Comparison of ENCODE assay signal across 9 cellular contexts in the genomic region with DNA sequence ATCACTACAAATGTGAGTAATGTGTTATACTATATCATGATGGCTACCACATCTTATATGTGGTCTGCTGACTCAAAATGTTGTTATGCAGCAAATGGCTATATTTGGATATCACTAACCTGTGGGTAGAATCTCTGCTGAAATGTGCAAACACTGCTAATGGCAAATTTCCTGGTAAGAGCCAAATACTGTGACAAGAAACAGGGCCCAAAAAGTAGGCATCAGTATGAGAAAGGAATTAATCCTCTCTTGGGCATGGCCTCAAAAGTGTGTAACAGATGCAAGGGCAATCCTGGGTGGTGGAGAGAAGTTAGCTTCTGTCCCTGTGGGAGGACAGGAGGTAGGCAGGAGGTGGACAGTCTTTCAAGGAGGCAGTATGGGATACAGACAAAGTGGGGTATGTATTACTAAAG. TPM values are rescaled to one million over a fixed set of nuclear protein-coding genes. Genes with fewer than 3 reads are reported as not detected.
DNase-seq lines count a peak whose midpoint lies in the region; ATAC-seq and TF ChIP-seq lines count a peak whose summit lies in the region.
"Had no signal": no experiment of that assay in that cellular context is flagged by ENCODE, and none has a peak within 500 bp of the region (broad histone marks: within the 10 kb centered on the region; RNA-seq: fewer than 3 reads in every experiment).

No MANE protein-coding gene starts in this region.

- peak overlapping the region; percentile 81 for H3K27ac ChIP-seq in PC-3 (ENCODE audit: low read length)
- no peak overlapping the region for H3K27ac ChIP-seq in aorta (ENCODE audit: low read depth in 1 of 2, low read length in 2 of 2)

- peaks cover 37% of the 10 kb centered on the region for H3K4me1 ChIP-seq in PC-3 (ENCODE audit: insufficient read depth, low read length)
- no peaks in the 10 kb centered on the region for H3K4me1 ChIP-seq in aorta (ENCODE audit: control insufficient read depth in 1 of 2, insufficient read depth in 2 of 2, low read length in 2 of 2)

- peaks cover 14% of the 10 kb centered on the region; the same call in 1 of the 2 replicates for H4K20me1 ChIP-seq in PC-3 (ENCODE audit: low read length)

- H3K36me3 Mint-ChIP-seq in immature natural killer cell = peaks cover 0 to 6% (median 2%) of the 10 kb centered on the region in 3 donors

- H3K79me2 ChIP-seq in PC-3 (ENCODE audit: low read length) = peaks cover 78% of the 10 kb centered on the region

- H3K27ac Mint-ChIP-seq in immature natural killer cell = peak overlapping the region in 5 of 6 donors; percentile 3 to 87 (median 45)

- H3K36me3 ChIP-seq in PC-3 (ENCODE audit: low read depth, low read length) (peaks cover 2% of the 10 kb centered on the region; the same call in 1 of the 2 replicates), aorta (ENCODE audit: control insufficient read depth in 1 of 2, insufficient read depth in 2 of 2, low read length in 1 of 2) (no peaks in the 10 kb centered on the region)

- H3K9me2 ChIP-seq in PC-3 (replicated peaks; ENCODE audit: low read length) = no peaks in the 10 kb centered on the region

- CTCF ChIA-PET in PC-3 (lab: Charles Lee) = no interaction called here

- peak overlapping the region in 2 of 5 donors; percentile 5 to 47 for H3K4me3 Mint-ChIP-seq in immature natural killer cell
- H3K4me3 Mint-ChIP-seq: naive B cell had no signal

- H3K27me3 ChIP-seq in PC-3 (ENCODE audit: low read length) = no peaks in the 10 kb centered on the region
- no peaks in the 10 kb centered on the region for H3K27me3 ChIP-seq in aorta (ENCODE audit: control insufficient read depth in 1 of 2, insufficient read depth in 2 of 2, low read length in 1 of 2)

- intact Hi-C loops in PC-3 (cut with micrococcal nuclease) = loop anchor here (5.0 kb wide), 1 partner anchor 42 kb away; no protein-coding TSS in a partner anchor
- intact Hi-C loops in aorta (cut with DNase I) = no loop called here

- BruUV-seq in PC-3 (replicated peaks; lab: Mats Ljungman, UMichigan) = no TSS peak

- H3K4me3 ChIP-seq in PC-3 (ENCODE audit: low read length) (no peak overlapping the region), aorta (ENCODE audit: low read length in 2 of 2) (no peak overlapping the region)

- ATAC-seq in GM18502 (IDR thresholded peaks at IDR 0.05; ENCODE audit: poor library complexity, unreplicated experiment) = peak; percentile 87
- ATAC-seq in PC-3 = peak; percentile 94
- ATAC-seq in aorta (ENCODE audit: low FRiP score) = no peak

- TF ChIP-seq CTCF in PC-3 (conservative IDR thresholded peaks at IDR 0.05; ENCODE audit: low read depth, low read length) = no peak

- H3K9me3 Mint-ChIP-seq in immature natural killer cell = no peaks in the 10 kb centered on the region
- H3K9me3 Mint-ChIP-seq: naive B cell had no signal

- H3K4me1 Mint-ChIP-seq in immature natural killer cell = peaks cover 46 to 67% of the 10 kb centered on the region in 2 donors

- peak overlapping the region; percentile 7; the same call in 1 of the 2 replicates for H3K9ac ChIP-seq in PC-3 (ENCODE audit: low read length)

- H3F3A ChIP-seq in PC-3 (ENCODE audit: low read length, unreplicated experiment) = peaks cover 6% of the 10 kb centered on the region

- POLR2A ChIA-PET in PC-3 (lab: Charles Lee; ENCODE audit: unreplicated experiment) = no interaction called here

- no peaks in the 10 kb centered on the region for H3K9me3 ChIP-seq in PC-3 (ENCODE audit: low read length)
- no peaks in the 10 kb centered on the region for H3K9me3 ChIP-seq in aorta (ENCODE audit: control insufficient read depth, low read length)

- peaks cover 0 to 2% (median 0%) of the 10 kb centered on the region in 3 donors for H3K27me3 Mint-ChIP-seq in immature natural killer cell (ENCODE audit: low read depth in 3 of 3)
- H3K27me3 Mint-ChIP-seq: naive B cell had no signal

- no peak overlapping the region for H2AFZ ChIP-seq in PC-3 (ENCODE audit: low read length)

- H3K4me2 ChIP-seq in PC-3 (ENCODE audit: low read length) = peak overlapping the region; percentile 45

- DNase-seq in HCEC 1CT (peak; percentile 92), PC-3 (peak; percentile 93), immature natural killer cell (no peak), aorta (no peak), NCI-H82 treated with DMSO at 0.1 percent for 48 hours (lab: John Stamatoyannopoulos, UW; ENCODE audit: unreplicated experiment) (no peak), NCI-H2171 (lab: John Stamatoyannopoulos, UW) (no peak)
- no peak for DNase-seq in stimulated activated CD4-positive, alpha-beta T cell treated with anti-CD3 and anti-CD28 coated beads, Interleukin-12 subunit alpha, Interleukin-12 subunit beta, amount 100 ng/mL, for 4 hours
- DNase-seq: naive B cell had no signal

RNA-seq across cellular contexts. Expression of a gene that starts 13.3 kb away (rescaled TPM):
- total RNA-seq in PC-3 (2014; rRNA removed) (12.6 and 15.0 TPM in 2 replicates), aorta (10 to 100 TPM; 60.4 to 72.0 TPM)
- polyA plus RNA-seq in immature natural killer cell (10 to 100 TPM; 21.2 to 42.7 (median 35.5) TPM), aorta (10 to 100 TPM; 17.3 to 21.5 TPM)

RNA-seq across cellular contexts. Expression of a gene that starts 26.8 kb away (rescaled TPM):
- total RNA-seq in PC-3 (2014; rRNA removed) = 214 and 254 TPM in 2 replicates
- 100 to 1,000 TPM; 377 to 560 (median 464) TPM for polyA plus RNA-seq in immature natural killer cell
- 10 to 100 TPM; 89.7 to 89.9 TPM for total RNA-seq in aorta
- polyA plus RNA-seq in aorta = 100 to 1,000 TPM; 146 to 238 TPM

Comparison
In these comparisons a context has a peak if more than half of its experiments do, and no peak if none do; other contexts are left out.
1. DNase-seq: peak in HCEC 1CT (single experiment) and PC-3 (single experiment); none in immature natural killer cell (0 of 3), stimulated activated CD4-positive, alpha-beta T cell treated with anti-CD3 and anti-CD28 coated beads, Interleukin-12 subunit alpha, Interleukin-12 subunit beta, amount 100 ng/mL, for 4 hours (single experiment), aorta (0 of 2), NCI-H82 treated with DMSO at 0.1 percent for 48 hours (single experiment) and NCI-H2171 (single experiment).